In genomic region chr4:100736651-100737450, GRCh38 we compare ENCODE assay signal across 11 cellular contexts.
DNase-seq lines count a peak whose midpoint lies in the region; ATAC-seq, FAIRE-seq and TF ChIP-seq lines count a peak whose summit lies in the region.
"Had no signal": no experiment of that assay in that cellular context is flagged by ENCODE, and none has a peak within 500 bp of the region (broad histone marks: within the 10 kb centered on the region; RNA-seq: fewer than 3 reads in every experiment).

No MANE protein-coding gene starts in this region.

- TF ChIP-seq POLR2A in A549 (IDR thresholded peaks at IDR 0.05; ENCODE audit: low read length): no peak

- H3K4me2 ChIP-seq in A549: peak overlapping the region; percentile 20; the same call in 2 of the 3 replicates

- TF ChIP-seq RAD21 in A549 (conservative IDR thresholded peaks at IDR 0.05 in 1 of 2, IDR thresholded peaks at IDR 0.05 in 1 of 2): no peak

- WGBS in A549 (ENCODE audit: missing lambda C conversion rate): 50% methylated on average over 2 of the region's 2 CpGs

- peak overlapping the region; percentile 0 to 47; a peak in 2 of 6 replicates for H3K27ac ChIP-seq in A549
- H3K27ac ChIP-seq: C4-2B had no signal

- H3K9me3 ChIP-seq in A549: no peaks in the 10 kb centered on the region

- CTCF ChIA-PET in A549 (lab: Yijun Ruan, JAX): interaction anchor here (0.7 kb wide), 1 partner anchor 643 kb away, joined by 3 read pairs; no protein-coding TSS in a partner anchor

- ATAC-seq in A549 (no peak), HG03469 (IDR thresholded peaks at IDR 0.05; ENCODE audit: unreplicated experiment) (no peak), GM21367 (IDR thresholded peaks at IDR 0.05; ENCODE audit: unreplicated experiment) (no peak), GM18511 (IDR thresholded peaks at IDR 0.05; ENCODE audit: unreplicated experiment) (no peak)
- ATAC-seq: activated T-cell treated with anti-CD3 and anti-CD28 coated beads, Interleukin-2, amount 50 U/mL, for 4 hours; natural killer cell treated with Interleukin-12 subunit alpha and Interleukin-12 subunit beta and Interleukin-15 and Interleukin-18, amount 100 ng/mL, for 72 hours had no signal

- POLR2A ChIA-PET in A549 (lab: Yijun Ruan, JAX): no interaction called here

- H3K4me1 ChIP-seq in A549: peaks cover 25% of the 10 kb centered on the region

- TF ChIP-seq EP300 in A549 (IDR thresholded peaks at IDR 0.05): no peak

- H3K4me3 ChIP-seq in A549: no peak overlapping the region

- peak in 1 of 2 experiments; percentile 26 for DNase-seq in A549 (ENCODE audit: low read depth in 1 of 2, low spot score in 1 of 2)
- DNase-seq in HS-27A (ENCODE audit: low read depth): peak; percentile 47
- peak; percentile 81 for DNase-seq in cerebellar cortex (ENCODE audit: low spot score)
- peak; percentile 11 for DNase-seq in left kidney (ENCODE audit: low read depth, low spot score)
- no peak for DNase-seq in activated CD4-positive, CD25-positive, alpha-beta regulatory T cell treated with anti-CD3 and anti-CD28 coated beads, Interleukin-2, amount 50 U/mL, for 72 hours
- DNase-seq: activated T-cell treated with anti-CD3 and anti-CD28 coated beads, Interleukin-2, amount 50 U/mL, for 4 hours had no signal

- no peak for TF ChIP-seq CTCF in A549 (IDR thresholded peaks at IDR 0.05)

- FAIRE-seq in A549 (lab: Jason Lieb, UNC): no peak

TF ChIP-seq in A549, 52 proteins besides CTCF, POLR2A, EP300 and RAD21:
- TF ChIP-seq GATA3 (IDR thresholded peaks at IDR 0.05; ENCODE audit: borderline replicate concordance) (no peak), CHD4 (IDR thresholded peaks at IDR 0.05; ENCODE audit: borderline replicate concordance) (no peak), FOSL2 (IDR thresholded peaks at IDR 0.05) (no peak), FOSL2 (CRISPR knock-in tag; IDR thresholded peaks at IDR 0.05) (peak; percentile 28; the same call in 1 of the 2 replicates)
